ENCODE assay signal across 10 cellular contexts in the genomic region with DNA sequence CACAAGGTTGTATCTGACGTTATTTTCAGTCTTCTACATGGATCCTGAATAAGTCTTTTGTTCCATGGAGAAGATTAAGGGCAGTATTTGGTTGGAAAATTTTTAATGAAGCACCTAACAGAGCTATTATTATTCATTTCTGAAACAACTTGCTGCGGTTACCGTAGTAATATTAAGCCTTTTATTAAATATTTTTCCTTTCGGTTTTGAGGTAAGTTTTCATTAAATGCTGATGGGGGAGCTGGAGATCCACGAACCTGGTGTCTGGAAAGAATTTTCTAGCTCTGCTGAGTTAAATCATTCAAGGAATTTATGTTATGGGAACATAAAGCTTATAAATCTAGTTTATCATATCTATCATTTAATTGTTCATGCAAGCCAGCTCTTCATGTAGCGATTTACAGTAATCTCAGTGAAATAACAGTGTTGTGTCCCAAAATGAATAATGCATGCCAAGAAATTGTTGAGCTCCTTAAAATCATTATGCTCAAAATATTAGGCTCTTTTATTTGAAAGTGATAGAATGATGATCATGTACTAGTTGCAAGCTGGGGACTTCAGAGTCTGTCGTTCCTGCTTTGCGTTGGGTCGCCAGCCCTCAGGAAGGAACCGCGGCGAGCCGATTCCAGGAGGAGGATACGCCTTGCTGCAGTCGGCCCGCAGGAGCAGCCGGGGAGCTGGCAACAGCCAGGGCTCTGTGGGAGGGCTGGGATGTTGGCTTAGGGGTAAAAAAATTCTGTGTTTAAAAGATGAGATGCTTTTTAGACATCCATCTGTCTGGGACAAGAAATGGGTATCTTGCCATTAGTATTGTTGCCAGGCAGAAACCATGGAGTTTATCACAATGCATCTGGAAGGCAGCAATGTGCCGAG.
DNase-seq lines count a peak whose midpoint lies in the region; ATAC-seq and TF ChIP-seq lines count a peak whose summit lies in the region.
"Had no signal": no experiment of that assay in that cellular context is flagged by ENCODE, and none has a peak within 500 bp of the region (broad histone marks: within the 10 kb centered on the region; RNA-seq: fewer than 3 reads in every experiment).

No MANE protein-coding gene starts in this region.

- peak overlapping the region; percentile 93 for H3K4me2 ChIP-seq in GM23248 (ENCODE audit: unreplicated experiment)
- no peak overlapping the region for H3K4me2 ChIP-seq in hepatocyte

- peaks cover 44% of the 10 kb centered on the region for H3K4me1 Mint-ChIP-seq in brain

- in situ Hi-C loops in GM23248 (cut with MboI) (loop anchor here (25.0 kb wide), 2 partner anchors 992 to 1642 kb away; a partner anchor contains a TSS), gastrocnemius medialis (cut with MboI; ENCODE audit: low sequenced_read_pairs in 4 of 4) (no loop called here)

- H3K27ac ChIP-seq in GM23248 (peak overlapping the region; percentile 13), hepatocyte (no peak overlapping the region), gastrocnemius medialis (no peak overlapping the region)

- H3K4me3 ChIP-seq in GM23248 (peak overlapping the region; percentile 65), hepatocyte (no peak overlapping the region), gastrocnemius medialis (peak overlapping the region in 1 of 4 donors; percentile 14)
- H3K4me3 ChIP-seq: GM12878 had no signal

- H2AFZ ChIP-seq in GM23248 (peak overlapping the region; percentile 2; the same call in 1 of the 2 replicates), hepatocyte (no peak overlapping the region)

- intact Hi-C loops in gastrocnemius medialis (cut with DNase I; ENCODE audit: low total_unique reads): no loop called here

- peaks cover 0 to 5% (median 0%) of the 10 kb centered on the region in 5 experiments for H3K9me3 Mint-ChIP-seq in brain

- no peaks in the 10 kb centered on the region for H3K27me3 Mint-ChIP-seq in brain

- H3K79me2 ChIP-seq in GM23248 (ENCODE audit: insufficient read depth) (peaks cover 28% of the 10 kb centered on the region; the same call in 1 of the 2 replicates), hepatocyte (peaks cover 7% of the 10 kb centered on the region)

- H3K4me1 ChIP-seq in GM23248 (ENCODE audit: insufficient read depth) (peaks cover 32% of the 10 kb centered on the region), hepatocyte (ENCODE audit: insufficient read depth) (peaks cover 4% of the 10 kb centered on the region), gastrocnemius medialis (peaks cover 11 to 25% of the 10 kb centered on the region in 2 donors)

- H3K9ac ChIP-seq in GM23248: peak overlapping the region; percentile 45

- no peaks in the 10 kb centered on the region for H3K9me3 ChIP-seq in GM23248 (ENCODE audit: low read depth)
- H3K9me3 ChIP-seq in hepatocyte (ENCODE audit: low read depth): no peaks in the 10 kb centered on the region
- H3K9me3 ChIP-seq in gastrocnemius medialis: no peaks in the 10 kb centered on the region

- H4K20me1 ChIP-seq in GM23248 (ENCODE audit: insufficient read depth) (peaks cover 12% of the 10 kb centered on the region; the same call in 1 of the 2 replicates), hepatocyte (ENCODE audit: insufficient read depth, poor library complexity, severe bottlenecking) (no peaks in the 10 kb centered on the region)

- H3K4me3 Mint-ChIP-seq in brain: peak overlapping the region in 2 of 5 experiments; percentile 32 to 69

- H3K27me3 ChIP-seq in GM23248 (replicated peaks; ENCODE audit: insufficient read depth) (no peaks in the 10 kb centered on the region), hepatocyte (no peaks in the 10 kb centered on the region), gastrocnemius medialis (no peaks in the 10 kb centered on the region)

- no peak for TF ChIP-seq POLR2A in gastrocnemius medialis (IDR thresholded peaks at IDR 0.05)

- ATAC-seq in gastrocnemius medialis (no peak), HG03432 (IDR thresholded peaks at IDR 0.05; ENCODE audit: unreplicated experiment) (no peak), GM19452 (IDR thresholded peaks at IDR 0.05; ENCODE audit: unreplicated experiment) (no peak), GM18861 (IDR thresholded peaks at IDR 0.05; ENCODE audit: unreplicated experiment) (no peak)
- ATAC-seq: GM12878 had no signal

- no peaks in the 10 kb centered on the region for H3K9me2 ChIP-seq in GM23248 (ENCODE audit: insufficient read depth)
- H3K9me2 ChIP-seq in hepatocyte (replicated peaks; ENCODE audit: insufficient read depth): no peaks in the 10 kb centered on the region

- H3K27ac Mint-ChIP-seq in brain: peak overlapping the region; percentile 9 to 95 (median 53)

- peaks cover 39% of the 10 kb centered on the region for H3K36me3 Mint-ChIP-seq in brain

- WGBS in GM23248 (ENCODE audit: low coverage in 1 of 2, low lambda C conversion rate in 2 of 2, missing lambda C conversion rate in 2 of 2), 2 experiments: 7% methylated on average over 18 of the region's 18 CpGs
- WGBS in hepatocyte (ENCODE audit: low lambda C conversion rate, missing lambda C conversion rate): 76% methylated on average over 18 of the region's 18 CpGs

- peaks cover 26% of the 10 kb centered on the region for H3F3A ChIP-seq in GM23248 (ENCODE audit: insufficient read depth)

- H3K36me3 ChIP-seq in GM23248 (ENCODE audit: low read depth): no peaks in the 10 kb centered on the region
- no peaks in the 10 kb centered on the region for H3K36me3 ChIP-seq in hepatocyte (replicated peaks; ENCODE audit: insufficient read depth, low read depth)
- H3K36me3 ChIP-seq in gastrocnemius medialis: peaks cover 0 to 4% of the 10 kb centered on the region in 2 donors

- peak; percentile 72 for DNase-seq in GM23248
- DNase-seq in hepatocyte (ENCODE audit: low spot score): no peak
- no peak for DNase-seq in gastrocnemius medialis
- DNase-seq in NCI-H1105 treated with DMSO at 0.1 percent for 48 hours (lab: John Stamatoyannopoulos, UW): no peak
- DNase-seq: activated T-cell treated with anti-CD3 and anti-CD28 coated beads, Interleukin-2, amount 50 U/mL, for 1 hour had no signal

- TF ChIP-seq CTCF in brain (conservative IDR thresholded peaks at IDR 0.05) (peak; percentile 64 to 82), hepatocyte (IDR thresholded peaks at IDR 0.05; ENCODE audit: poor library complexity) (peak; percentile 65), gastrocnemius medialis (IDR thresholded peaks at IDR 0.05 in 4 of 5, conservative IDR thresholded peaks at IDR 0.05 in 1 of 5) (peak in 3 of 5 experiments; percentile 22 to 38 (median 33))
